Comparison of ENCODE assay signal across 1 cellular context in genomic region chr11:9573054-9573774, GRCh38.
TF ChIP-seq lines count a peak whose summit lies in the region.

TSS of gene WEE1 (plus strand) at chr11:9573670. CDS start at chr11:9573934, 264 bp downstream.

TF ChIP-seq in HepG2, 621 proteins besides CTCF, POLR2A, EP300 and RAD21 (continued from another document and continues in another):
- TF ChIP-seq, protein P1, sequence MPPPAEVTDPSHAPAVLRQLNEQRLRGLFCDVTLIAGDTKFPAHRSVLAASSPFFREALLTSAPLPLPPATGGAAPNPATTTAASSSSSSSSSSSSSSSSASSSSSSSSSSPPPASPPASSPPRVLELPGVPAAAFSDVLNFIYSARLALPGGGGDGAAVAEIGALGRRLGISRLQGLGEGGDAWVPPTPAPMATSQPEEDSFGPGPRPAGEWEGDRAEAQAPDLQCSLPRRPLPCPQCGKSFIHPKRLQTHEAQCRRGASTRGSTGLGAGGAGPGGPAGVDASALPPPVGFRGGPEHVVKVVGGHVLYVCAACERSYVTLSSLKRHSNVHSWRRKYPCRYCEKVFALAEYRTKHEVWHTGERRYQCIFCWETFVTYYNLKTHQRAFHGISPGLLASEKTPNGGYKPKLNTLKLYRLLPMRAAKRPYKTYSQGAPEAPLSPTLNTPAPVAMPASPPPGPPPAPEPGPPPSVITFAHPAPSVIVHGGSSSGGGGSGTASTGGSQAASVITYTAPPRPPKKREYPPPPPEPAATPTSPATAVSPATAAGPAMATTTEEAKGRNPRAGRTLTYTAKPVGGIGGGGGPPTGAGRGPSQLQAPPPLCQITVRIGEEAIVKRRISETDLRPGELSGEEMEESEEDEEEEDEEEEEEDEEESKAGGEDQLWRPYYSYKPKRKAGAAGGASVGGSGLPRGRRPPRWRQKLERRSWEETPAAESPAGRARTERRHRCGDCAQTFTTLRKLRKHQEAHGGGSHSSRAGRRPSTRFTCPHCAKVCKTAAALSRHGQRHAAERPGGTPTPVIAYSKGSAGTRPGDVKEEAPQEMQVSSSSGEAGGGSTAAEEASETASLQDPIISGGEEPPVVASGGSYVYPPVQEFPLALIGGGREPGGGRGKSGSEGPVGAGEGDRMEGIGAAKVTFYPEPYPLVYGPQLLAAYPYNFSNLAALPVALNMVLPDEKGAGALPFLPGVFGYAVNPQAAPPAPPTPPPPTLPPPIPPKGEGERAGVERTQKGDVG (CRISPR knock-in tag; IDR thresholded peaks at IDR 0.05; ENCODE audit: borderline replicate concordance), result peak; percentile 82; the same call in 1 of the 2 replicates
- no peak for TF ChIP-seq NPAS2 (CRISPR knock-in tag; IDR thresholded peaks at IDR 0.05; ENCODE audit: borderline replicate concordance)
- TF ChIP-seq THYN1 (CRISPR knock-in tag; IDR thresholded peaks at IDR 0.05; ENCODE audit: borderline replicate concordance, low read depth), result no peak
- peak; percentile 83; the same call in 1 of the 2 replicates for TF ChIP-seq ZNF564 (CRISPR knock-in tag; IDR thresholded peaks at IDR 0.05)
- no peak for TF ChIP-seq SCMH1 (CRISPR knock-in tag; IDR thresholded peaks at IDR 0.05; ENCODE audit: borderline replicate concordance)
- TF ChIP-seq PHF21A (CRISPR knock-in tag; IDR thresholded peaks at IDR 0.05), result peak; percentile 91
- TF ChIP-seq, protein P2, sequence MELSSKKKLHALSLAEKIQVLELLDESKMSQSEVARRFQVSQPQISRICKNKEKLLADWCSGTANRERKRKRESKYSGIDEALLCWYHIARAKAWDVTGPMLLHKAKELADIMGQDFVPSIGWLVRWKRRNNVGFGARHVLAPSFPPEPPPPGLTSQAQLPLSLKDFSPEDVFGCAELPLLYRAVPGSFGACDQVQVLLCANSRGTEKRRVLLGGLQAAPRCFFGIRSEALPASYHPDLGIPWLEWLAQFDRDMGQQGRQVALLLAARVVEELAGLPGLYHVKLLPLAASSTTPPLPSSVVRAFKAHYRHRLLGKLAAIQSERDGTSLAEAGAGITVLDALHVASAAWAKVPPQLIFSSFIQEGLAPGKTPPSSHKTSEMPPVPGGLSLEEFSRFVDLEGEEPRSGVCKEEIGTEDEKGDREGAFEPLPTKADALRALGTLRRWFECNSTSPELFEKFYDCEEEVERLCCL (CRISPR knock-in tag; IDR thresholded peaks at IDR 0.05; ENCODE audit: borderline replicate concordance), result no peak
- peak; percentile 93 for TF ChIP-seq PRDM15 (CRISPR knock-in tag; IDR thresholded peaks at IDR 0.05)
- TF ChIP-seq RFXANK (CRISPR knock-in tag; IDR thresholded peaks at IDR 0.05), result no peak
- no peak for TF ChIP-seq HES4 (CRISPR knock-in tag; IDR thresholded peaks at IDR 0.05; ENCODE audit: borderline replicate concordance)
- peak; percentile 94 for TF ChIP-seq IKZF5 (CRISPR knock-in tag; IDR thresholded peaks at IDR 0.05)
- no peak for TF ChIP-seq CBX1 (IDR thresholded peaks at IDR 0.05; ENCODE audit: low read depth)
- no peak; the same call in 1 of the 2 replicates for TF ChIP-seq ZNF562 (CRISPR knock-in tag; IDR thresholded peaks at IDR 0.05; ENCODE audit: borderline replicate concordance)
- TF ChIP-seq ATF7 (IDR thresholded peaks at IDR 0.05), result no peak
- no peak; the same call in 1 of the 2 replicates for TF ChIP-seq ATF7 (CRISPR knock-in tag; IDR thresholded peaks at IDR 0.05)
- TF ChIP-seq PRMT3 (CRISPR knock-in tag; IDR thresholded peaks at IDR 0.05; ENCODE audit: borderline replicate concordance, low read depth), result peak; percentile 94; the same call in 1 of the 2 replicates
- TF ChIP-seq, protein P3, sequence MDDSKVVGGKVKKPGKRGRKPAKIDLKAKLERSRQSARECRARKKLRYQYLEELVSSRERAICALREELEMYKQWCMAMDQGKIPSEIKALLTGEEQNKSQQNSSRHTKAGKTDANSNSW (CRISPR knock-in tag; IDR thresholded peaks at IDR 0.05; ENCODE audit: borderline replicate concordance), result no peak
- 0 out of 2 replicates have a peak, but pooled peaks have one; percentile 23 for TF ChIP-seq ZNF747 (CRISPR knock-in tag; IDR thresholded peaks at IDR 0.05; ENCODE audit: borderline replicate concordance)
- no peak for TF ChIP-seq ZFP41 (CRISPR knock-in tag; IDR thresholded peaks at IDR 0.05; ENCODE audit: borderline replicate concordance)
- peak; percentile 63; the same call in 1 of the 2 replicates for TF ChIP-seq ZNF616 (CRISPR knock-in tag; IDR thresholded peaks at IDR 0.05; ENCODE audit: low read depth)
- TF ChIP-seq ZNF724P (CRISPR knock-in tag; IDR thresholded peaks at IDR 0.05; ENCODE audit: borderline replicate concordance), result peak; percentile 95; the same call in 1 of the 2 replicates
- TF ChIP-seq ZIK1 (CRISPR knock-in tag; IDR thresholded peaks at IDR 0.05; ENCODE audit: borderline replicate concordance, low read depth), result peak; percentile 52; the same call in 1 of the 2 replicates
- TF ChIP-seq MNT (IDR thresholded peaks at IDR 0.05), result no peak
- TF ChIP-seq, protein P4, sequence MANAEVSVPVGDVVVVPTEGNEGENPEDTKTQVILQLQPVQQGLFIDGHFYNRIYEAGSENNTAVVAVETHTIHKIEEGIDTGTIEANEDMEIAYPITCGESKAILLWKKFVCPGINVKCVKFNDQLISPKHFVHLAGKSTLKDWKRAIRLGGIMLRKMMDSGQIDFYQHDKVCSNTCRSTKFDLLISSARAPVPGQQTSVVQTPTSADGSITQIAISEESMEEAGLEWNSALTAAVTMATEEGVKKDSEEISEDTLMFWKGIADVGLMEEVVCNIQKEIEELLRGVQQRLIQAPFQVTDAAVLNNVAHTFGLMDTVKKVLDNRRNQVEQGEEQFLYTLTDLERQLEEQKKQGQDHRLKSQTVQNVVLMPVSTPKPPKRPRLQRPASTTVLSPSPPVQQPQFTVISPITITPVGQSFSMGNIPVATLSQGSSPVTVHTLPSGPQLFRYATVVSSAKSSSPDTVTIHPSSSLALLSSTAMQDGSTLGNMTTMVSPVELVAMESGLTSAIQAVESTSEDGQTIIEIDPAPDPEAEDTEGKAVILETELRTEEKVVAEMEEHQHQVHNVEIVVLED (CRISPR knock-in tag; IDR thresholded peaks at IDR 0.05; ENCODE audit: borderline replicate concordance), result peak; percentile 83; the same call in 1 of the 2 replicates
- TF ChIP-seq ZNF362 (CRISPR knock-in tag; IDR thresholded peaks at IDR 0.05; ENCODE audit: borderline replicate concordance), result peak; percentile 91; the same call in 1 of the 2 replicates
- TF ChIP-seq SP2 (CRISPR knock-in tag; IDR thresholded peaks at IDR 0.05), result peak; percentile 58
- no peak; the same call in 1 of the 2 replicates for TF ChIP-seq TP53 (CRISPR knock-in tag; conservative IDR thresholded peaks at IDR 0.05)
- no peak for TF ChIP-seq NFRKB (IDR thresholded peaks at IDR 0.05)
- TF ChIP-seq, protein P5, sequence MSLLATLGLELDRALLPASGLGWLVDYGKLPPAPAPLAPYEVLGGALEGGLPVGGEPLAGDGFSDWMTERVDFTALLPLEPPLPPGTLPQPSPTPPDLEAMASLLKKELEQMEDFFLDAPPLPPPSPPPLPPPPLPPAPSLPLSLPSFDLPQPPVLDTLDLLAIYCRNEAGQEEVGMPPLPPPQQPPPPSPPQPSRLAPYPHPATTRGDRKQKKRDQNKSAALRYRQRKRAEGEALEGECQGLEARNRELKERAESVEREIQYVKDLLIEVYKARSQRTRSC (CRISPR knock-in tag; IDR thresholded peaks at IDR 0.05; ENCODE audit: low read depth), result no peak
- peak; percentile 73; the same call in 1 of the 2 replicates for TF ChIP-seq KDM4B (CRISPR knock-in tag; IDR thresholded peaks at IDR 0.05)
- TF ChIP-seq ZNF33A (CRISPR knock-in tag; IDR thresholded peaks at IDR 0.05; ENCODE audit: borderline replicate concordance), result no peak
- no peak for TF ChIP-seq ZMAT5 (CRISPR knock-in tag; IDR thresholded peaks at IDR 0.05; ENCODE audit: borderline replicate concordance, low read depth)
- no peak; the same call in 1 of the 2 replicates for TF ChIP-seq AHDC1 (CRISPR knock-in tag; IDR thresholded peaks at IDR 0.05; ENCODE audit: borderline replicate concordance)
- peak; percentile 61 for TF ChIP-seq CENPT (CRISPR knock-in tag; IDR thresholded peaks at IDR 0.05; ENCODE audit: low read depth)
- no peak for TF ChIP-seq ZNF326 (CRISPR knock-in tag; IDR thresholded peaks at IDR 0.05; ENCODE audit: borderline replicate concordance)
- peak; percentile 35; the same call in 1 of the 2 replicates for TF ChIP-seq RAD51 (IDR thresholded peaks at IDR 0.05; ENCODE audit: borderline replicate concordance)
